In the genomic region with DNA sequence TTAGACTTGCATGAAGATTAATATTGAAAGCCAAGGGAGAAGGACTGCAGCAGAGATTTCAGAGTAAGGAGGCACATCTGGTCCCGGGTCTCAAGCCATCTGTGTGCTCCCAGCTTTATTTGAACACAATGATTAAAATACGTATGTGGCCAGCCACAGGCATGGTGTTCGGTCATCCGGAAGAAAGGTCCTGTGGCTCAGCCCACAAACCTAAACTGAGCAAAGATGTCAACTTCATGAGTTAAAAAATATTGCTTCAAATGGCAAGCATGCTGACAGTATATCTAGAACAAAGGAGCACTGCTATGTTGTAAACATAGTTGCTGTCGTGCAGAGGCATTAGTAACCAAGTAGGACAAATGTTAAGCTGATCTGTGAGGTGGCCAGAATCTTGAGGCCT, we compare ENCODE assay signal across 14 cellular contexts.
DNase-seq lines count a peak whose midpoint lies in the region.
"Had no signal": no experiment of that assay in that cellular context is flagged by ENCODE, and none has a peak within 500 bp of the region (broad histone marks: within the 10 kb centered on the region; RNA-seq: fewer than 3 reads in every experiment).

No MANE protein-coding gene starts in this region.

- DNase-seq in AG20443 (ENCODE audit: low spot score) (peak; percentile 23), HK-2 (ENCODE audit: unreplicated experiment) (peak; percentile 31), astrocyte of the hippocampus (ENCODE audit: low read depth, low spot score) (peak; percentile 63), left kidney (ENCODE audit: low read depth, low spot score) (peak; percentile 16), NCI-H345 (lab: John Stamatoyannopoulos, UW) (no peak), T-helper 1 cell (no peak), NCI-H1105 (lab: John Stamatoyannopoulos, UW) (no peak), NAMALWA (ENCODE audit: low spot score) (no peak)
- DNase-seq: activated CD4-positive, alpha-beta T cell treated with anti-CD3 and anti-CD28 coated beads, Interleukin-2, amount 50 U/mL, for 48 hours; activated naive CD8-positive, alpha-beta T cell treated with anti-CD3 and anti-CD28 coated beads for 36 hours; activated T-cell treated with anti-CD3 and anti-CD28 coated beads, Interleukin-2, amount 50 U/mL, for 4 hours; NCI-H187; OCI-M1; posterior cingulate gyrus had no signal

Comparison
In these comparisons a context has a peak if more than half of its experiments do, and no peak if none do; other contexts are left out.
1. DNase-seq: peak in AG20443 (single experiment), HK-2 (single experiment), astrocyte of the hippocampus (single experiment) and left kidney (single experiment); none in NCI-H345 (single experiment), T-helper 1 cell (0 of 5), NCI-H1105 (single experiment) and NAMALWA (single experiment).